1 cellular context compared by ENCODE assay signal in the genomic region with DNA sequence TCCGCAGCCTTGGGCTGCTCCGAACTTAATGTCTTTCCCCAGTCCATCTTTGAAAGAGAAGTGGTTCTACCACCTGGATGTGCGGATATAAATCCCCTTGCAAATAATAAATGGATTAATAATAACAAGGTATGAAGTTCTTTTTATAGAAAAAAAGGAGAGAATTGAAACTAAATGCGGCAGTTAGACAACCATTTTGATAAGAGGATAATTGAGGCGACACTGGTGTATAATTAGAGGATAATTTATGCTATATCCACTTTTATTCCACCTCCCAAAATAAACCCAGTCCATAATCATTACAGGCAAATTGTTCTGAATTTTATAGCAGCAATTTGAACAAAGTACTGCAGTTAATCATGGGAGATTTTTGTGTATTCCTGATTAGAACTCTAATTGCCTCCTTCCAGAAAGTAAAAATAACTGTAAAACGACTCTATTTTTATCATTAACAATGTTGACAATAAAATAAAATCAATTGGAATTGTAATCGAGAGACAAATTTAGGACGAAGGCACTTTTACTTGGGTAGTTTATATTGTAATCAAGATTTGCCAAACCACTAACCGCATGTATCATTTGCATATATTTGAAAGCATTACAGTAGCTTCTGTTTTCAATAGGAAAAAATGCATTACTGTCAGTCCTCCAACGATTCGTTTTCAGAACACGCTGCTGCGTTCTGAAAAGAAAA.
A peak's percentile ranks its signal among the peaks of the same experiment; 100 is the strongest.
TF ChIP-seq lines count a peak whose summit lies in the region.

No MANE protein-coding gene starts in this region.

TF ChIP-seq in HepG2, 621 proteins besides CTCF, POLR2A, EP300 and RAD21:
- TF ChIP-seq ERF (CRISPR knock-in tag; IDR thresholded peaks at IDR 0.05) = no peak
- TF ChIP-seq ZSCAN30 (CRISPR knock-in tag; IDR thresholded peaks at IDR 0.05) = 0 out of 2 replicates have a peak, but pooled peaks have one; percentile 13
